22 cellular contexts compared by ENCODE assay signal in genomic region chr12:100403446-100403845, GRCh38. TPM values are rescaled to one million over a fixed set of nuclear protein-coding genes. Genes with fewer than 3 reads are reported as not detected.
DNase-seq lines count a peak whose midpoint lies in the region; ATAC-seq, FAIRE-seq and TF ChIP-seq lines count a peak whose summit lies in the region.
"Had no signal": no experiment of that assay in that cellular context is flagged by ENCODE, and none has a peak within 500 bp of the region (broad histone marks: within the 10 kb centered on the region; RNA-seq: fewer than 3 reads in every experiment).

No MANE protein-coding gene starts in this region.

- H3K27ac ChIP-seq in HepG2 (ENCODE audit: extremely low read length, insufficient read depth, low read length), result no peak overlapping the region
- H3K27ac ChIP-seq in right lobe of liver, result no peak overlapping the region
- no peak overlapping the region for H3K27ac ChIP-seq in astrocyte (ENCODE audit: low read depth, low read length)
- peak overlapping the region; percentile 50 for H3K27ac ChIP-seq in foreskin keratinocyte
- H3K27ac ChIP-seq in esophagus muscularis mucosa (replicated peaks in 1 of 4), result no peak overlapping the region
- H3K27ac ChIP-seq: gastroesophageal sphincter, stomach had no signal

- CTCF ChIA-PET in HepG2 (lab: Yijun Ruan, JAX; ENCODE audit: low intra/inter-chr PET ratio, low total read pairs), result no interaction called here

- H3K4me2 ChIP-seq in HepG2 (ENCODE audit: low read depth, low read length) (no peak overlapping the region), astrocyte (ENCODE audit: low read length) (no peak overlapping the region)

- POLR2A ChIA-PET in HepG2 (lab: Yijun Ruan, JAX), result interaction anchor here (1.9 kb wide), 1 partner anchor 72 kb away, joined by 10 read pairs; no protein-coding TSS in a partner anchor
- POLR2A ChIA-PET in naive thymus-derived CD8-positive, alpha-beta T cell (lab: Charles Lee), result no interaction called here

- H3K4me3 Mint-ChIP-seq in astrocyte (ENCODE audit: unreplicated experiment), result no peak overlapping the region
- no peak overlapping the region for H3K4me3 Mint-ChIP-seq in naive thymus-derived CD8-positive, alpha-beta T cell
- H3K4me3 Mint-ChIP-seq: activated naive CD8-positive, alpha-beta T cell; brain had no signal

- peaks cover 6% of the 10 kb centered on the region for H3K4me1 Mint-ChIP-seq in astrocyte (ENCODE audit: low read depth, unreplicated experiment)
- H3K4me1 Mint-ChIP-seq in naive thymus-derived CD8-positive, alpha-beta T cell, result peaks cover 0 to 2% (median 0%) of the 10 kb centered on the region in 4 donors

- H3K36me3 ChIP-seq in HepG2 (replicated peaks in 1 of 2; ENCODE audit: control insufficient read depth in 1 of 2, insufficient read depth in 2 of 2, low read length in 2 of 2), result no peaks in the 10 kb centered on the region
- no peaks in the 10 kb centered on the region for H3K36me3 ChIP-seq in right lobe of liver
- no peaks in the 10 kb centered on the region for H3K36me3 ChIP-seq in astrocyte (ENCODE audit: insufficient read depth, low read length)
- H3K36me3 ChIP-seq in esophagus muscularis mucosa, result no peaks in the 10 kb centered on the region
- H3K36me3 ChIP-seq: gastroesophageal sphincter, stomach, transverse colon had no signal

- no peak for TF ChIP-seq EP300 in HepG2 (IDR thresholded peaks at IDR 0.05; ENCODE audit: low read depth in 2 of 2, low read length in 2 of 2)
- no peak for TF ChIP-seq EP300 in HepG2 (CRISPR knock-in tag; IDR thresholded peaks at IDR 0.05; ENCODE audit: borderline replicate concordance)
- TF ChIP-seq EP300 in esophagus muscularis mucosa (IDR thresholded peaks at IDR 0.05), result no peak

- in situ Hi-C loops in HepG2 (cut with HindIII; ENCODE audit: extremely low pct_ligation_motif_present, low pct_unique_long_range_greater_than_20kb), result no loop called here

- FAIRE-seq in HepG2 (lab: Jason Lieb, UNC), result no peak
- no peak for FAIRE-seq in astrocyte (lab: Jason Lieb, UNC)

- TF ChIP-seq CTCF in HepG2 (CRISPR knock-in tag; IDR thresholded peaks at IDR 0.05), result no peak
- TF ChIP-seq CTCF in right lobe of liver (IDR thresholded peaks at IDR 0.05), result no peak
- no peak for TF ChIP-seq CTCF in astrocyte (IDR thresholded peaks at IDR 0.05; ENCODE audit: insufficient read depth, low read depth, low read length)
- TF ChIP-seq CTCF in foreskin keratinocyte (conservative IDR thresholded peaks at IDR 0.05), result no peak
- TF ChIP-seq CTCF in esophagus muscularis mucosa (IDR thresholded peaks at IDR 0.05), result no peak

- H2AFZ ChIP-seq in HepG2 (ENCODE audit: low read length) (no peak overlapping the region), astrocyte (ENCODE audit: low read depth, low read length) (no peak overlapping the region)

- TF ChIP-seq POLR2A in HepG2 (IDR thresholded peaks at IDR 0.05; ENCODE audit: insufficient read depth in 1 of 2, low read depth in 2 of 2, low read length in 2 of 2), result no peak
- TF ChIP-seq POLR2A in right lobe of liver (IDR thresholded peaks at IDR 0.05), result no peak
- no peak for TF ChIP-seq POLR2A in esophagus muscularis mucosa (IDR thresholded peaks at IDR 0.05; ENCODE audit: low read depth)

- TF ChIP-seq RAD21 in HepG2 (CRISPR knock-in tag; IDR thresholded peaks at IDR 0.05), result no peak

- H4K20me1 ChIP-seq in HepG2 (ENCODE audit: insufficient read depth, low read length), result no peaks in the 10 kb centered on the region
- H4K20me1 ChIP-seq in astrocyte (ENCODE audit: insufficient read depth, low read length), result no peaks in the 10 kb centered on the region

- H3K27me3 Mint-ChIP-seq in astrocyte (ENCODE audit: low read depth, unreplicated experiment), result peaks cover 4% of the 10 kb centered on the region
- peaks cover 0 to 9% (median 3%) of the 10 kb centered on the region in 5 donors for H3K27me3 Mint-ChIP-seq in naive thymus-derived CD8-positive, alpha-beta T cell

- no peak overlapping the region for H3K27ac Mint-ChIP-seq in astrocyte (ENCODE audit: unreplicated experiment)
- peak overlapping the region in 1 of 10 donors; percentile 29 for H3K27ac Mint-ChIP-seq in naive thymus-derived CD8-positive, alpha-beta T cell
- H3K27ac Mint-ChIP-seq: activated naive CD8-positive, alpha-beta T cell had no signal

- H3K27me3 ChIP-seq in HepG2 (ENCODE audit: control insufficient read depth in 1 of 2, insufficient read depth in 2 of 2, low read length in 2 of 2) (no peaks in the 10 kb centered on the region), right lobe of liver (no peaks in the 10 kb centered on the region), astrocyte (ENCODE audit: insufficient read depth, low read length) (no peaks in the 10 kb centered on the region), foreskin keratinocyte (no peaks in the 10 kb centered on the region), esophagus muscularis mucosa (no peaks in the 10 kb centered on the region)
- H3K27me3 ChIP-seq: gastroesophageal sphincter, stomach, transverse colon had no signal

- BruUV-seq in HepG2 (replicated peaks; lab: Mats Ljungman, UMichigan), result no TSS peak

- ATAC-seq in HepG2 (no peak), right lobe of liver (no peak), foreskin keratinocyte (peak; percentile 80), GM19397 (IDR thresholded peaks at IDR 0.05; ENCODE audit: unreplicated experiment) (no peak)
- ATAC-seq in naive thymus-derived CD8-positive, alpha-beta T cell, result no peak
- ATAC-seq: gastroesophageal sphincter had no signal

- no peaks in the 10 kb centered on the region for H3K36me3 Mint-ChIP-seq in astrocyte (ENCODE audit: low read depth, unreplicated experiment)
- H3K36me3 Mint-ChIP-seq in naive thymus-derived CD8-positive, alpha-beta T cell, result no peaks in the 10 kb centered on the region
- H3K36me3 Mint-ChIP-seq: activated naive CD8-positive, alpha-beta T cell had no signal

- no peaks in the 10 kb centered on the region for H3K9me3 Mint-ChIP-seq in astrocyte (ENCODE audit: unreplicated experiment)
- no peaks in the 10 kb centered on the region for H3K9me3 Mint-ChIP-seq in naive thymus-derived CD8-positive, alpha-beta T cell

- peaks cover 28% of the 10 kb centered on the region for H3K4me1 ChIP-seq in HepG2 (ENCODE audit: insufficient read depth, low read length)
- no peaks in the 10 kb centered on the region for H3K4me1 ChIP-seq in right lobe of liver
- no peaks in the 10 kb centered on the region for H3K4me1 ChIP-seq in astrocyte (ENCODE audit: insufficient read depth, low read length)
- peaks cover 9% of the 10 kb centered on the region for H3K4me1 ChIP-seq in foreskin keratinocyte
- no peaks in the 10 kb centered on the region for H3K4me1 ChIP-seq in esophagus muscularis mucosa
- H3K4me1 ChIP-seq: gastroesophageal sphincter, stomach had no signal

- no peaks in the 10 kb centered on the region for H3K9me3 ChIP-seq in HepG2 (ENCODE audit: low read length)
- H3K9me3 ChIP-seq in right lobe of liver, result no peaks in the 10 kb centered on the region
- H3K9me3 ChIP-seq in astrocyte (ENCODE audit: insufficient read depth, low read depth, low read length), result no peaks in the 10 kb centered on the region
- no peaks in the 10 kb centered on the region for H3K9me3 ChIP-seq in esophagus muscularis mucosa
- H3K9me3 ChIP-seq: stomach, transverse colon had no signal

- H3K9ac ChIP-seq in HepG2 (ENCODE audit: insufficient read depth, low read depth, low read length), result no peak overlapping the region
- no peak overlapping the region for H3K9ac ChIP-seq in astrocyte (ENCODE audit: low read length)

- DNase-seq in HepG2 (ENCODE audit: low spot score), result no peak
- DNase-seq in right lobe of liver, result no peak
- peak; percentile 39 for DNase-seq in astrocyte (ENCODE audit: low read depth)
- DNase-seq in foreskin keratinocyte, result peak; percentile 28 to 62
- DNase-seq in T1000 (lab: John Stamatoyannopoulos, UW), result no peak
- no peak for DNase-seq in esophagus muscularis mucosa (ENCODE audit: extremely low spot score)
- no peak for DNase-seq in naive thymus-derived CD8-positive, alpha-beta T cell
- DNase-seq: 8988T, DMS79, KBM-7, MV-4-11, NCI-H2171 treated with DMSO at 0.1 percent for 48 hours, NCI-H69, occipital lobe, stomach, transverse colon had no signal

- H3K4me3 ChIP-seq in HepG2 (replicated peaks in 1 of 3; ENCODE audit: insufficient read depth in 1 of 3, low read depth in 2 of 3, low read length in 3 of 3) (no peak overlapping the region), right lobe of liver (no peak overlapping the region), astrocyte (ENCODE audit: insufficient read depth, low read depth, low read length) (no peak overlapping the region), esophagus muscularis mucosa (no peak overlapping the region)
- H3K4me3 ChIP-seq: gastroesophageal sphincter, stomach, transverse colon had no signal

- intact Hi-C loops in HepG2 (cut with micrococcal nuclease; ENCODE audit: unreplicated experiment) (no loop called here), right lobe of liver (cut with DNase I) (no loop called here), esophagus muscularis mucosa (cut with DNase I) (no loop called here)

- no peaks in the 10 kb centered on the region for H3K79me2 ChIP-seq in HepG2 (ENCODE audit: insufficient read depth, low read length)
- H3K79me2 ChIP-seq in astrocyte (ENCODE audit: insufficient read depth, low read length), result no peaks in the 10 kb centered on the region

- 64% methylated on average over 2 of the region's 2 CpGs for WGBS in HepG2 (ENCODE audit: low lambda C conversion rate)
- WGBS in right lobe of liver (ENCODE audit: insufficient coverage, low coverage, low lambda C conversion rate, missing lambda C conversion rate), result 90% methylated on average over 2 of the region's 2 CpGs
- WGBS in esophagus muscularis mucosa, result 85% methylated on average over 2 of the region's 2 CpGs

RNA-seq across cellular contexts. Expression of gene SLC17A8, which starts 46.6 kb away (rescaled TPM):
- total RNA-seq in HepG2 (2016; rRNA removed; fragmentation: Illumina TruSeq; extraction: Trizol) (0.10 and 0.15 TPM in 2 replicates), right lobe of liver (under 1 TPM; 0.06 to 0.51 (median 0.23) TPM), astrocyte (not detected in 2 replicates), foreskin keratinocyte (not detected in 2 replicates), esophagus muscularis mucosa (not detected)
- total RNA-seq in HepG2 (2016; cell fraction: cytosol; rRNA removed; fragmentation: Illumina TruSeq; extraction: Trizol; ENCODE audit: low read depth), result not detected in 2 replicates
- 0.12 and 0.50 TPM in 2 replicates for total RNA-seq in HepG2 (2016; cell fraction: insoluble cytoplasmic fraction; rRNA removed; fragmentation: Illumina TruSeq; extraction: Trizol)
- total RNA-seq in HepG2 (2016; cell fraction: membrane; rRNA removed; fragmentation: Illumina TruSeq; extraction: Trizol), result 0.03 and 0.10 TPM in 2 replicates
- total RNA-seq in HepG2 (2016; cell fraction: nucleus; rRNA removed; fragmentation: Illumina TruSeq; extraction: Trizol), result 0.16 and 0.22 TPM in 2 replicates
- polyA plus RNA-seq in HepG2 (2011; rRNA removed) (0.07 TPM in 1 of 2 replicates, not detected in the other), foreskin keratinocyte (not detected in 2 replicates)
- polyA plus RNA-seq in HepG2 (2011; cell fraction: cytosol; rRNA removed), result 0.04 TPM in 1 of 2 replicates, not detected in the other
- polyA plus RNA-seq in HepG2 (2011; cell fraction: nucleus; rRNA removed), result not detected in 2 replicates
- polyA plus RNA-seq in HepG2 (2012), result 0.05 and 0.21 TPM in 2 replicates
- not detected in 2 replicates for polyA plus RNA-seq in HepG2 (2016; cell fraction: cytosol; fragmentation: Illumina TruSeq; extraction: Trizol; ENCODE audit: low read depth)
- 0.13 and 0.17 TPM in 2 replicates for polyA plus RNA-seq in HepG2 (2016; cell fraction: insoluble cytoplasmic fraction; fragmentation: Illumina TruSeq; extraction: Trizol; ENCODE audit: low read depth)
- polyA plus RNA-seq in HepG2 (2016; cell fraction: membrane; fragmentation: Illumina TruSeq; extraction: Trizol; ENCODE audit: low read depth), result 0.03 and 0.06 TPM in 2 replicates
- polyA plus RNA-seq in HepG2 (2016; cell fraction: nucleus; fragmentation: Illumina TruSeq; extraction: Trizol; ENCODE audit: insufficient read depth, low read depth), result 0.11 and 0.19 TPM in 2 replicates
- not detected in 2 replicates for polyA minus RNA-seq in HepG2 (2011; rRNA and poly(A)+ RNA removed; ENCODE audit: low replicate concordance)
- polyA minus RNA-seq in HepG2 (2011; cell fraction: cytosol; rRNA and poly(A)+ RNA removed), result not detected in 2 replicates
- 0.25 TPM in 1 of 2 replicates, not detected in the other for polyA minus RNA-seq in HepG2 (2011; cell fraction: nucleus; rRNA and poly(A)+ RNA removed)
- not detected for total RNA-seq in naive thymus-derived CD8-positive, alpha-beta T cell
- not detected for polyA plus RNA-seq in naive thymus-derived CD8-positive, alpha-beta T cell
- total RNA-seq: dermis microvascular lymphatic vessel endothelial cell, gastroesophageal sphincter, kidney epithelial cell had no signal
- polyA plus RNA-seq: stomach had no signal

Comparison
In these comparisons a context has a peak if more than half of its experiments do, and no peak if none do; other contexts are left out.
1. DNase-seq: peak in astrocyte (single experiment) and foreskin keratinocyte (2 of 2); none in HepG2 (single experiment), right lobe of liver (0 of 3), T1000 (single experiment), esophagus muscularis mucosa (single experiment) and naive thymus-derived CD8-positive, alpha-beta T cell (0 of 10).